ENCODE assay signal across 13 cellular contexts in the genomic region with DNA sequence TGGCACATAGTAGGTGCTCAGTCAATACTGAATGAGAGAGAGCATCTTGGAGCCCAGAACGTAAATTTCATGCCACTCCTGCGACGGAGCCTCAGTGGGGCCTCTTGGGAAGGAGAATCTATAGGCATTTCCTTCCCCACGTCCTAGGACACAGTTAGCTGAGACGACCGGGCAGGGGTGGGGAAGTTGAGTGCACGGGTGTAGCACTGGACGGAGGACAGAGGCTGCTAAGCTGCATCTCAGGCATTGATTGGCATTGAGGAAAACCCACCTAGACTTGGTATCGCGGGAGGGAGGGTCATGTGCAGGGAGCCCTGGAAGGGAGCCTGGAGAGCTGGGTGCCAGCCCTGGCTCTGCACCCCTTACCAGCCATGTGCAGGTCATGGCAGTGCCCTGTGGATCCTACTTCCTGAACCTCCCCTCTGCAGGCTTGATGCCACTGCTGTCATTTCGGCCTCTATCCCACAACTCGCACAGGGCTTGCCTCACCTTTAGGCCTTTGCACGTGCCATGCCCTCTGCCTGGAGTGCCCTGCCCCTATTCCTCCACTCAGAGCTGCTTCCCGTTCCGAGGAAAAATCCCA. TPM values are rescaled to one million over a fixed set of nuclear protein-coding genes. Genes with fewer than 3 reads are reported as not detected.
DNase-seq lines count a peak whose midpoint lies in the region; TF ChIP-seq lines count a peak whose summit lies in the region.
"Had no signal": no experiment of that assay in that cellular context is flagged by ENCODE, and none has a peak within 500 bp of the region (broad histone marks: within the 10 kb centered on the region; RNA-seq: fewer than 3 reads in every experiment).

No MANE protein-coding gene starts in this region.

- no peak overlapping the region for H3K4me3 ChIP-seq in AG04450 (ENCODE audit: low read depth, low read length)
- no peak overlapping the region for H3K4me3 ChIP-seq in sigmoid colon

- no peaks in the 10 kb centered on the region for H3K36me3 ChIP-seq in sigmoid colon

- peak overlapping the region; percentile 100 for H3K27ac ChIP-seq in AG04450 (ENCODE audit: low read depth, low read length)
- peak overlapping the region; percentile 70 for H3K27ac ChIP-seq in angular gyrus (ENCODE audit: low read depth, low read length)
- peak overlapping the region; percentile 60 for H3K27ac ChIP-seq in layer of hippocampus (ENCODE audit: low read depth, low read length)
- H3K27ac ChIP-seq in sigmoid colon: peak overlapping the region; percentile 78 to 90 (median 82)
- H3K27ac ChIP-seq: WERI-Rb-1 had no signal

- no peaks in the 10 kb centered on the region for H3K9me3 Mint-ChIP-seq in activated CD4-positive, alpha-beta T cell treated with anti-CD3 and anti-CD28 coated beads, Interleukin-2, amount 10 ng/mL, durations not matched to agents 7 days and 5 days
- H3K9me3 Mint-ChIP-seq: activated T-cell treated with anti-CD3 and anti-CD28 coated beads, Interleukin-2, amount 50 U/mL, for 72 hours; type B pancreatic cell had no signal

- H3K27ac Mint-ChIP-seq in activated CD4-positive, alpha-beta T cell treated with anti-CD3 and anti-CD28 coated beads, Interleukin-2, amount 10 ng/mL, durations not matched to agents 7 days and 5 days: no peak overlapping the region
- H3K27ac Mint-ChIP-seq: activated T-cell treated with anti-CD3 and anti-CD28 coated beads, Interleukin-2, amount 50 U/mL, for 72 hours; type B pancreatic cell had no signal

- peaks cover 0 to 97% (median 87%) of the 10 kb centered on the region in 4 donors for H3K4me1 ChIP-seq in sigmoid colon

- no peak for TF ChIP-seq CTCF in AG04450 (IDR thresholded peaks at IDR 0.05; ENCODE audit: low read depth, low read length)
- no peak for TF ChIP-seq CTCF in sigmoid colon (IDR thresholded peaks at IDR 0.05)

- CTCF ChIA-PET in AG04450 (lab: Charles Lee): no interaction called here
- CTCF ChIA-PET in activated CD4-positive, alpha-beta T cell treated with anti-CD3 and anti-CD28 coated beads, Interleukin-2, amount 10 ng/mL, durations not matched to agents 7 days and 5 days (lab: Charles Lee): interaction anchor here (0.5 kb wide), 1 partner anchor 139 kb away, joined by 4 read pairs; no protein-coding TSS in a partner anchor

- peaks cover 29% of the 10 kb centered on the region for H3K4me1 Mint-ChIP-seq in activated CD4-positive, alpha-beta T cell treated with anti-CD3 and anti-CD28 coated beads, Interleukin-2, amount 10 ng/mL, durations not matched to agents 7 days and 5 days

- H3K4me3 Mint-ChIP-seq in activated CD4-positive, alpha-beta T cell treated with anti-CD3 and anti-CD28 coated beads, Interleukin-2, amount 10 ng/mL, durations not matched to agents 7 days and 5 days: no peak overlapping the region
- H3K4me3 Mint-ChIP-seq: activated T-cell treated with anti-CD3 and anti-CD28 coated beads, Interleukin-2, amount 50 U/mL, for 72 hours; type B pancreatic cell had no signal

- no peaks in the 10 kb centered on the region for H3K27me3 Mint-ChIP-seq in activated CD4-positive, alpha-beta T cell treated with anti-CD3 and anti-CD28 coated beads, Interleukin-2, amount 10 ng/mL, durations not matched to agents 7 days and 5 days
- H3K27me3 Mint-ChIP-seq: type B pancreatic cell had no signal

- H3K27me3 ChIP-seq in AG04450 (ENCODE audit: control insufficient read depth, insufficient read depth, low read length) (no peaks in the 10 kb centered on the region), layer of hippocampus (ENCODE audit: control insufficient read depth, insufficient read depth, low read length) (no peaks in the 10 kb centered on the region), sigmoid colon (no peaks in the 10 kb centered on the region)

- intact Hi-C loops in sigmoid colon (cut with DNase I): no loop called here

- TF ChIP-seq POLR2A in sigmoid colon (IDR thresholded peaks at IDR 0.05): no peak

- no peaks in the 10 kb centered on the region for H3K36me3 Mint-ChIP-seq in activated CD4-positive, alpha-beta T cell treated with anti-CD3 and anti-CD28 coated beads, Interleukin-2, amount 10 ng/mL, durations not matched to agents 7 days and 5 days (ENCODE audit: low read depth)
- H3K36me3 Mint-ChIP-seq: type B pancreatic cell had no signal

- no peak for TF ChIP-seq EP300 in sigmoid colon (IDR thresholded peaks at IDR 0.05)

- H3K9me3 ChIP-seq in AG04450 (ENCODE audit: control insufficient read depth, insufficient read depth, low read length) (no peaks in the 10 kb centered on the region; the same call in 1 of the 2 replicates), sigmoid colon (no peaks in the 10 kb centered on the region)

- 65 to 77% methylated on average over 15 of the region's 15 CpGs for WGBS in sigmoid colon, 2 donors

- POLR2A ChIA-PET in AG04450 (lab: Yijun Ruan, JAX): no interaction called here
- POLR2A ChIA-PET in activated CD4-positive, alpha-beta T cell treated with anti-CD3 and anti-CD28 coated beads, Interleukin-2, amount 10 ng/mL, durations not matched to agents 7 days and 5 days (lab: Charles Lee): no interaction called here

- DNase-seq in AG04450 (ENCODE audit: low read depth, low spot score) (no peak), sigmoid colon (no peak), nucleus accumbens (lab: John Stamatoyannopoulos, UW) (no peak), NCI-H2081 (lab: John Stamatoyannopoulos, UW) (no peak)
- DNase-seq in effector CD4-positive, alpha-beta T cell: no peak
- DNase-seq in activated CD4-positive, alpha-beta T cell treated with anti-CD3 and anti-CD28 coated beads, Interleukin-2, amount 10 ng/mL, durations not matched to agents 7 days and 5 days: no peak
- DNase-seq: activated T-cell treated with anti-CD3 and anti-CD28 coated beads, Interleukin-2, amount 50 U/mL, for 72 hours; MV-4-11; SHP77 treated with DMSO at 0.1 percent for 48 hours; WERI-Rb-1 had no signal

RNA-seq across cellular contexts. Expression of a gene that starts 25.6 kb away (rescaled TPM):
- 128 and 163 TPM in 2 replicates for polyA plus RNA-seq in AG04450 (2011; rRNA removed)
- 189 and 242 TPM in 2 replicates for polyA minus RNA-seq in AG04450 (2011; rRNA and poly(A)+ RNA removed)
- total RNA-seq in sigmoid colon: 10 to 100 TPM in 2 of 4 donors, 1 to 10 TPM in 2; 8.2 to 24.1 (median 14.2) TPM
- 10 to 100 TPM; 13.8 to 36.2 (median 24.7) TPM for polyA plus RNA-seq in sigmoid colon
- total RNA-seq in activated CD4-positive, alpha-beta T cell treated with anti-CD3 and anti-CD28 coated beads, Interleukin-2, amount 10 ng/mL, durations not matched to agents 7 days and 5 days: 1 to 10 TPM; 7.0 to 8.0 TPM
